In the genomic region with DNA sequence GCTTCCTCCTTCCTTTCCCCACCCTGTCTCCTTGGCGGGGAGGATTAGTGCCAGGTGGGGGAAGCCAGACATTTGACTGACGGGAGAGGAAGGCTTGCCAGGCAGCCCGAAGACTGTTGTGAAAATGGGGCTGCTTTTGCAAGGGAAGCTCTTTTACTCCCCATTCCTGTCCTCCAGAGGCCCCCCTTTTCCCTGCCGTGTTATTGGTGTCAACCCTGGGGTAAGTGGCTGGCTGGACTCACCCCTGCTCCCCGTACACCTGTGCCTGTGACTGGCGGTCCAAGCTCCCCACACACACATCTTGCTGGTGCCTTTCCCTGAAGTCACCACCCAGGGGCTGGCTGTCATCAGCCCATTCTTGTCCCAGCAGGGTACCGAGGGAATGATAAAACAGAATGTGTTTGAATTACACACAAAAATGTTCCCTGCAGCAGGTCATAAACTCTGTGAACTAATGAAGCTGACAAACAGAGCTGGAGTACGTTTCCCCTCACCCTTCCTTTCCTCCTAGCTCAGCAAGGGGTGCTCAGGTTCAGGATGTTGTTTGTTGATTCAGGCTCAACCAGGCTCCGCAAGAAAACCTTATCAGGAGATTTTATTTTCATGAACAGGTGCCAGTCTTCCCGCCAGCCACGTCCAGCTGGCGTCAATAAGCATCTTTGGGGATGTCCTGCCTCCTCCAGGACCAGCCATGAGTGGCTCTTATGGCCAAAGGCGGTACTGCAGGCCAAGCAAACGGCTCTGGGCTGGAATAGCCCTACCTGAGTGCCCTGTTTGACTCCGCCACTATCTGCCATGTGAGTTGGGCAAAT, we compare ENCODE assay signal across 1 cellular context.
A peak's percentile ranks its signal among the peaks of the same experiment; 100 is the strongest.
TF ChIP-seq lines count a peak whose summit lies in the region.

No MANE protein-coding gene starts in this region.

TF ChIP-seq in GM12878, 131 proteins besides CTCF, POLR2A, EP300 and RAD21:
- TF ChIP-seq CHD4 (IDR thresholded peaks at IDR 0.05) (no peak), SMC3 (IDR thresholded peaks at IDR 0.05; ENCODE audit: borderline replicate concordance, low read length) (peak; percentile 32; the same call in 1 of the 2 replicates), TCF12 (IDR thresholded peaks at IDR 0.05; ENCODE audit: low read depth, low read length) (0 out of 2 replicates have a peak, but pooled peaks have one; percentile 29)
